8 cellular contexts compared by ENCODE assay signal in the genomic region with DNA sequence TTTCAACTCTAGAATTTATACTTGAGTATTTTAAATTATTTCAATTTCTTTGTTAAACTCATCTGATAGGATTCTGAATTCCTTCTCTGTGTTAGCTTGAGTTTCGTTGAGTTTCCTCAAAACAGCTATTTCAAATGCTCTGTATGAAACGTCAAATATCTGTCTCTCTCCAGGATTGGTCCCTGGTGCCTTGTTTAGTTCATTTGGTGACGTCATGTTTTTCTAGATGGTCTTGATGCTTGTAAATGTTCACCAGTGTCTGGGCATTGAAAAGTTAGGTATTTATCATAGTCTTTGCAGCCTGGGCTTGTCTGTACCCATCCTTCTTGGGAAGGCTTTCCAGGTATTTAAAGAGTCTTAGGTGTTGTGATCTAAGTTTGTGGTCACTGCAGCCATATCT.
"Had no signal": no experiment of that assay in that cellular context is flagged by ENCODE, and none has a peak within 500 bp of the region (broad histone marks: within the 10 kb centered on the region; RNA-seq: fewer than 3 reads in every experiment).

No MANE protein-coding gene starts in this region.

- DNase-seq: GDM1, GF-D8 had no signal

- ATAC-seq: GM12878 had no signal

- FAIRE-seq: G401.6, GM12878, GM12891, GM12892, GM18507, GM19239 had no signal

- H3K4me3 ChIP-seq: GM12878 had no signal
